In the genomic region with DNA sequence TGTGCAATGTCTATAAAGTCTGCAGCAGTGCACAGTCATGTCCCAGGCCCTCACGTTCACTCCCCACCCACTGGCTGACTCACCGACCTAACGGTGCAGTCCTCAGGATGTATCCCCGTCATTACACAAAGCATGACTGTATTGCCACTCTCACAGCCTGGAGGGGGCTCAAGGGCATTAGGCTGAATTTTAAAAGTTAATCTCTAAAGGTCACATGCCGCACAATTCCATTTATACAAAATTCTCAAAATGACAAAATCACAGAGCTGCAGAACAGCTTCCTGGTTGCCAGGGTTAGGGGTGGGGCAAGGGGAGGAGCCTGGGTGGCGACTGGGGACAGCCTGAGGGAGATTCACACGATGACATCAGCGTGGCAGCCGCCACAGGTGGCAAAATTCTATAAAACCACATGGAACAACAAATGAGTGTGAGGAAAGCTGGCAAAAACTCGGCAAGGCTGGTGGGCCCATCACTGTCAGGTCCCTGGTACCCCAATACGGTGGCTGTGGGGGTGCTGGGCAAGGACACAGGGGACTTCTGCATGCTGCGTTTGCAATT, we compare ENCODE assay signal across 1 cellular context.
TF ChIP-seq lines count a peak whose summit lies in the region.

No MANE protein-coding gene starts in this region.

TF ChIP-seq in HEK293, 187 proteins besides CTCF, POLR2A, EP300 and RAD21 (continued from another document):
- TF ChIP-seq OVOL3 (tag by site-specific recombination; IDR thresholded peaks at IDR 0.05) = peak; percentile 83; the same call in 1 of the 2 replicates
- no peak for TF ChIP-seq ZNF248 (tag by site-specific recombination; IDR thresholded peaks at IDR 0.05)
- no peak; the same call in 1 of the 2 replicates for TF ChIP-seq ZBTB17 (tag by site-specific recombination; IDR thresholded peaks at IDR 0.05)
- no peak for TF ChIP-seq SP2 (tag by site-specific recombination; IDR thresholded peaks at IDR 0.05)
- TF ChIP-seq ZIC2 (tag by site-specific recombination; IDR thresholded peaks at IDR 0.05) = peak; percentile 68
- TF ChIP-seq KLF7 (tag by site-specific recombination; IDR thresholded peaks at IDR 0.05; ENCODE audit: borderline replicate concordance) = no peak
- TF ChIP-seq ZNF548 (tag by site-specific recombination; IDR thresholded peaks at IDR 0.05) = no peak
- TF ChIP-seq, protein P1, sequence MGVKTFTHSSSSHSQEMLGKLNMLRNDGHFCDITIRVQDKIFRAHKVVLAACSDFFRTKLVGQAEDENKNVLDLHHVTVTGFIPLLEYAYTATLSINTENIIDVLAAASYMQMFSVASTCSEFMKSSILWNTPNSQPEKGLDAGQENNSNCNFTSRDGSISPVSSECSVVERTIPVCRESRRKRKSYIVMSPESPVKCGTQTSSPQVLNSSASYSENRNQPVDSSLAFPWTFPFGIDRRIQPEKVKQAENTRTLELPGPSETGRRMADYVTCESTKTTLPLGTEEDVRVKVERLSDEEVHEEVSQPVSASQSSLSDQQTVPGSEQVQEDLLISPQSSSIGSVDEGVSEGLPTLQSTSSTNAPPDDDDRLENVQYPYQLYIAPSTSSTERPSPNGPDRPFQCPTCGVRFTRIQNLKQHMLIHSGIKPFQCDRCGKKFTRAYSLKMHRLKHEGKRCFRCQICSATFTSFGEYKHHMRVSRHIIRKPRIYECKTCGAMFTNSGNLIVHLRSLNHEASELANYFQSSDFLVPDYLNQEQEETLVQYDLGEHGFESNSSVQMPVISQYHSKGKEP (tag by site-specific recombination; IDR thresholded peaks at IDR 0.05) = no peak
- TF ChIP-seq, protein P2, sequence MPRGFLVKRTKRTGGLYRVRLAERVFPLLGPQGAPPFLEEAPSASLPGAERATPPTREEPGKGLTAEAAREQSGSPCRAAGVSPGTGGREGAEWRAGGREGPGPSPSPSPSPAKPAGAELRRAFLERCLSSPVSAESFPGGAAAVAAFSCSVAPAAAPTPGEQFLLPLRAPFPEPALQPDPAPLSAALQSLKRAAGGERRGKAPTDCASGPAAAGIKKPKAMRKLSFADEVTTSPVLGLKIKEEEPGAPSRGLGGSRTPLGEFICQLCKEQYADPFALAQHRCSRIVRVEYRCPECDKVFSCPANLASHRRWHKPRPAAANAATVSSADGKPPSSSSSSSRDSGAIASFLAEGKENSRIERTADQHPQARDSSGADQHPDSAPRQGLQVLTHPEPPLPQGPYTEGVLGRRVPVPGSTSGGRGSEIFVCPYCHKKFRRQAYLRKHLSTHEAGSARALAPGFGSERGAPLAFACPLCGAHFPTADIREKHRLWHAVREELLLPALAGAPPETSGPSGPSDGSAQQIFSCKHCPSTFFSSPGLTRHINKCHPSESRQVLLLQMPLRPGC (tag by site-specific recombination; IDR thresholded peaks at IDR 0.05) = no peak; the same call in 1 of the 2 replicates
- no peak for TF ChIP-seq RBAK (tag by site-specific recombination; IDR thresholded peaks at IDR 0.05)
